ENCODE assay signal across 9 cellular contexts in the genomic region with DNA sequence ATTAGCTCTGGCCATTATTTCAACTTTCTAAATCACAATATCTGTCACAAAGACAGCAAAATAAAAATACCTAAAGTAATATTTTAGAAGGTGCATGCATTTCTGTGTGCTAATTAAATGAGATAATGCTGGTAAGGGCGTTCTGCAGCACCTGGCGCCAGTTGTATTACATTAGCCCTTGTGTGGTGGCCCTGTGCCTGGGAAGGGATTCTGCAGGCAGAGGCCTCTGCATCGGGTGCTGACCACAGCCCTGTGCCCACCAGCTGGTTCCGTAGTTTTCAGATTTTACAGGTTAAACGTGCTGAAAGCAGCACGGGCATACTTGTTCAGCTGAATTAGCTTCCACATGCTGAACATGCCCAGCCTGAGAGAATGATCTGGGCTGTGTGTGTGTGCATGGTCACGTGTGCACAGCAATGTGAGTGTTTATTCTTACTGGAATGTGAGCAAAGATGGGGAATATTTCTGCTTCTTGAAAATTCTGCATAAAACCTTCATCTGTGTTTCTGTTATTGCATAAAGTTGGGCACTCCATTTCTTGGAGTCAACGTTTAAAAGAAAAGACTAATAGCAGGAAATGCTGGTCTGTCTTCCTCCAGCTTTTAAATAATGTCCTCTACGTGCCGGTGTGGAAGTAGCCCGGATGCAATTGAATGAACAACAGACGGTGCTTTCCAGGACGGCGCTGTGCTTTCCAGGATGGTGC.
A peak's percentile ranks its signal among the peaks of the same experiment; 100 is the strongest.
DNase-seq lines count a peak whose midpoint lies in the region; TF ChIP-seq lines count a peak whose summit lies in the region.
"Had no signal": no experiment of that assay in that cellular context is flagged by ENCODE, and none has a peak within 500 bp of the region (broad histone marks: within the 10 kb centered on the region; RNA-seq: fewer than 3 reads in every experiment).

No MANE protein-coding gene starts in this region.

- WGBS in suprapubic skin, result 11% methylated on average over 14 of the region's 14 CpGs
- 26 to 56% (median 40%) methylated on average over 14 of the region's 14 CpGs for WGBS in stomach, 5 donors

- peak overlapping the region; percentile 9 for H3K4me3 ChIP-seq in astrocyte of the spinal cord (ENCODE audit: low read depth, low read length)
- H3K4me3 ChIP-seq in kidney epithelial cell (ENCODE audit: low read depth, low read length), result peak overlapping the region; percentile 11
- peak overlapping the region; percentile 5 for H3K4me3 ChIP-seq in suprapubic skin
- H3K4me3 ChIP-seq in stomach, result no peak overlapping the region

- H3K9me3 Mint-ChIP-seq in activated CD4-positive, alpha-beta memory T cell treated with anti-CD3 and anti-CD28 coated beads, Interleukin-2, amount 10 ng/mL, durations not matched to agents 7 days and 5 days, result no peaks in the 10 kb centered on the region
- H3K9me3 Mint-ChIP-seq in activated CD4-positive, alpha-beta memory T cell treated with anti-CD3 and anti-CD28 coated beads for 36 hours, result no peaks in the 10 kb centered on the region
- H3K9me3 Mint-ChIP-seq: natural killer cell treated with Interleukin-12 subunit alpha and Interleukin-12 subunit beta and Interleukin-15 and Interleukin-18, amount 100 ng/mL, for 72 hours had no signal

- H3K27me3 ChIP-seq in kidney epithelial cell (ENCODE audit: control insufficient read depth, insufficient read depth, low read length) (no peaks in the 10 kb centered on the region), suprapubic skin (peaks cover 26% of the 10 kb centered on the region), stomach (peaks cover 0 to 28% (median 15%) of the 10 kb centered on the region in 3 donors)

- peaks cover 18% of the 10 kb centered on the region for H3K4me1 ChIP-seq in suprapubic skin
- H3K4me1 ChIP-seq in stomach, result peaks cover 0 to 18% (median 5%) of the 10 kb centered on the region in 4 donors

- TF ChIP-seq EP300 in suprapubic skin (IDR thresholded peaks at IDR 0.05) (no peak), stomach (IDR thresholded peaks at IDR 0.05) (no peak)

- no peak for DNase-seq in activated CD4-positive, alpha-beta memory T cell treated with anti-CD3 and anti-CD28 coated beads, Interleukin-2, amount 10 ng/mL, durations not matched to agents 7 days and 5 days
- no peak for DNase-seq in activated CD4-positive, alpha-beta memory T cell treated with anti-CD3 and anti-CD28 coated beads for 36 hours
- DNase-seq in astrocyte of the spinal cord (ENCODE audit: low read depth, low spot score) (peak; percentile 42), kidney epithelial cell (ENCODE audit: low read depth) (no peak), suprapubic skin (ENCODE audit: low spot score in 2 of 2) (no peak), stomach (no peak), NCI-H1092 (lab: John Stamatoyannopoulos, UW) (no peak), iPS-NIHi11 (ENCODE audit: low spot score) (no peak)

- H3K36me3 Mint-ChIP-seq in activated CD4-positive, alpha-beta memory T cell treated with anti-CD3 and anti-CD28 coated beads, Interleukin-2, amount 10 ng/mL, durations not matched to agents 7 days and 5 days (ENCODE audit: low read depth), result no peaks in the 10 kb centered on the region
- H3K36me3 Mint-ChIP-seq in activated CD4-positive, alpha-beta memory T cell treated with anti-CD3 and anti-CD28 coated beads for 36 hours, result no peaks in the 10 kb centered on the region
- H3K36me3 Mint-ChIP-seq: natural killer cell treated with Interleukin-12 subunit alpha and Interleukin-12 subunit beta and Interleukin-15 and Interleukin-18, amount 100 ng/mL, for 72 hours had no signal

- H3K9me3 ChIP-seq in suprapubic skin (no peaks in the 10 kb centered on the region), stomach (no peaks in the 10 kb centered on the region)

- H3K27ac Mint-ChIP-seq in activated CD4-positive, alpha-beta memory T cell treated with anti-CD3 and anti-CD28 coated beads, Interleukin-2, amount 10 ng/mL, durations not matched to agents 7 days and 5 days, result peak overlapping the region; percentile 3
- H3K27ac Mint-ChIP-seq in activated CD4-positive, alpha-beta memory T cell treated with anti-CD3 and anti-CD28 coated beads for 36 hours, result no peak overlapping the region
- H3K27ac Mint-ChIP-seq: natural killer cell treated with Interleukin-12 subunit alpha and Interleukin-12 subunit beta and Interleukin-15 and Interleukin-18, amount 100 ng/mL, for 72 hours had no signal

- H3K27ac ChIP-seq in suprapubic skin, result no peak overlapping the region
- no peak overlapping the region for H3K27ac ChIP-seq in stomach

- peaks cover 4% of the 10 kb centered on the region for H3K4me1 Mint-ChIP-seq in activated CD4-positive, alpha-beta memory T cell treated with anti-CD3 and anti-CD28 coated beads, Interleukin-2, amount 10 ng/mL, durations not matched to agents 7 days and 5 days
- peaks cover 3% of the 10 kb centered on the region for H3K4me1 Mint-ChIP-seq in activated CD4-positive, alpha-beta memory T cell treated with anti-CD3 and anti-CD28 coated beads for 36 hours (ENCODE audit: low read depth)

- TF ChIP-seq POLR2A in suprapubic skin (IDR thresholded peaks at IDR 0.05) (no peak), stomach (IDR thresholded peaks at IDR 0.05) (no peak)

- in situ Hi-C loops in astrocyte of the spinal cord (cut with HindIII; ENCODE audit: low sequenced_read_pairs), result no loop called here

- H3K36me3 ChIP-seq in kidney epithelial cell (ENCODE audit: control insufficient read depth, insufficient read depth, low read length) (no peaks in the 10 kb centered on the region), suprapubic skin (no peaks in the 10 kb centered on the region), stomach (no peaks in the 10 kb centered on the region)

- H3K27me3 Mint-ChIP-seq in activated CD4-positive, alpha-beta memory T cell treated with anti-CD3 and anti-CD28 coated beads, Interleukin-2, amount 10 ng/mL, durations not matched to agents 7 days and 5 days, result peaks cover 34% of the 10 kb centered on the region
- H3K27me3 Mint-ChIP-seq in activated CD4-positive, alpha-beta memory T cell treated with anti-CD3 and anti-CD28 coated beads for 36 hours, result peaks cover 30% of the 10 kb centered on the region

- no peak overlapping the region for H3K4me3 Mint-ChIP-seq in activated CD4-positive, alpha-beta memory T cell treated with anti-CD3 and anti-CD28 coated beads, Interleukin-2, amount 10 ng/mL, durations not matched to agents 7 days and 5 days
- no peak overlapping the region for H3K4me3 Mint-ChIP-seq in activated CD4-positive, alpha-beta memory T cell treated with anti-CD3 and anti-CD28 coated beads for 36 hours
- H3K4me3 Mint-ChIP-seq: natural killer cell treated with Interleukin-12 subunit alpha and Interleukin-12 subunit beta and Interleukin-15 and Interleukin-18, amount 100 ng/mL, for 72 hours had no signal

- POLR2A ChIA-PET in activated CD4-positive, alpha-beta memory T cell treated with anti-CD3 and anti-CD28 coated beads, Interleukin-2, amount 10 ng/mL, durations not matched to agents 7 days and 5 days (lab: Charles Lee), result no interaction called here
- POLR2A ChIA-PET in activated CD4-positive, alpha-beta memory T cell treated with anti-CD3 and anti-CD28 coated beads for 36 hours (lab: Charles Lee), result no interaction called here

- no peak for TF ChIP-seq CTCF in astrocyte of the spinal cord (IDR thresholded peaks at IDR 0.05; ENCODE audit: low read depth, low read length)
- peak; percentile 3 for TF ChIP-seq CTCF in kidney epithelial cell (IDR thresholded peaks at IDR 0.05; ENCODE audit: insufficient read depth, low read length, poor library complexity, severe bottlenecking)
- TF ChIP-seq CTCF in suprapubic skin (IDR thresholded peaks at IDR 0.05), result no peak
- TF ChIP-seq CTCF in stomach (IDR thresholded peaks at IDR 0.05), result no peak

- CTCF ChIA-PET in activated CD4-positive, alpha-beta memory T cell treated with anti-CD3 and anti-CD28 coated beads, Interleukin-2, amount 10 ng/mL, durations not matched to agents 7 days and 5 days (lab: Charles Lee), result no interaction called here
- CTCF ChIA-PET in activated CD4-positive, alpha-beta memory T cell treated with anti-CD3 and anti-CD28 coated beads for 36 hours (lab: Charles Lee), result no interaction called here

- intact Hi-C loops in activated CD4-positive, alpha-beta memory T cell treated with anti-CD3 and anti-CD28 coated beads for 36 hours (cut with micrococcal nuclease), result no loop called here
- intact Hi-C loops in stomach (cut with DNase I; ENCODE audit: low total_unique reads), result no loop called here

Comparison
In these comparisons a context has a peak if more than half of its experiments do, and no peak if none do; other contexts are left out.
1. H3K4me3 ChIP-seq: peak in astrocyte of the spinal cord (single experiment), kidney epithelial cell (single experiment) and suprapubic skin (single experiment); none in stomach (0 of 4).